ENCODE assay signal across 15 cellular contexts in genomic region chr4:155005395-155006087, GRCh38.
DNase-seq lines count a peak whose midpoint lies in the region; ATAC-seq and TF ChIP-seq lines count a peak whose summit lies in the region.
"Had no signal": no experiment of that assay in that cellular context is flagged by ENCODE, and none has a peak within 500 bp of the region (broad histone marks: within the 10 kb centered on the region; RNA-seq: fewer than 3 reads in every experiment).

No MANE protein-coding gene starts in this region.

- peaks cover 15% of the 10 kb centered on the region for H3K4me1 ChIP-seq in osteoblast (ENCODE audit: insufficient read depth, low read length)
- H3K4me1 ChIP-seq: testis had no signal

- TF ChIP-seq CTCF in osteoblast (IDR thresholded peaks at IDR 0.05; ENCODE audit: extremely low read depth, low read depth, low read length), result no peak
- no peak for TF ChIP-seq CTCF in type B pancreatic cell (conservative IDR thresholded peaks at IDR 0.05)

- ATAC-seq in HG03460 (IDR thresholded peaks at IDR 0.05; ENCODE audit: unreplicated experiment), result no peak

- H3K27ac Mint-ChIP-seq in type B pancreatic cell, result no peak overlapping the region
- H3K27ac Mint-ChIP-seq: activated naive CD4-positive, alpha-beta T cell treated with anti-CD3 and anti-CD28 coated beads, Interleukin-2, amount 50 U/mL, for 24 hours had no signal

- no peak overlapping the region for H3K4me3 ChIP-seq in osteoblast (ENCODE audit: insufficient read depth, low read length)
- H3K4me3 ChIP-seq: right lobe of liver, testis had no signal

- H3K4me2 ChIP-seq in osteoblast (ENCODE audit: insufficient read depth, low read length), result peak overlapping the region; percentile 76

- H2AFZ ChIP-seq in osteoblast (ENCODE audit: low read length), result peak overlapping the region; percentile 82

- no peaks in the 10 kb centered on the region for H3K9me3 ChIP-seq in osteoblast (ENCODE audit: low read depth, low read length)
- H3K9me3 ChIP-seq: right lobe of liver, testis had no signal

- H3K4me1 Mint-ChIP-seq in type B pancreatic cell (ENCODE audit: unreplicated experiment), result no peaks in the 10 kb centered on the region
- H3K4me1 Mint-ChIP-seq: activated naive CD4-positive, alpha-beta T cell treated with anti-CD3 and anti-CD28 coated beads, Interleukin-2, amount 50 U/mL, for 24 hours had no signal

- no peaks in the 10 kb centered on the region for H3K36me3 Mint-ChIP-seq in type B pancreatic cell
- H3K36me3 Mint-ChIP-seq: activated naive CD4-positive, alpha-beta T cell treated with anti-CD3 and anti-CD28 coated beads, Interleukin-2, amount 50 U/mL, for 24 hours had no signal

- no peaks in the 10 kb centered on the region for H3K36me3 ChIP-seq in osteoblast (ENCODE audit: insufficient read depth, low read length)
- H3K36me3 ChIP-seq: right lobe of liver had no signal

- peak overlapping the region; percentile 73 for H3K27ac ChIP-seq in osteoblast (ENCODE audit: low read depth, low read length)
- H3K27ac ChIP-seq: right lobe of liver had no signal

- DNase-seq in H4 (ENCODE audit: low spot score) (peak; percentile 79), SW480 (ENCODE audit: low spot score) (peak; percentile 3), fibroblast of gingiva (ENCODE audit: low read depth) (peak; percentile 54), osteoblast (ENCODE audit: insufficient read length, low spot score, missing footprints) (peak; percentile 85), SW 1271 (lab: John Stamatoyannopoulos, UW) (no peak), type B pancreatic cell (ENCODE audit: extremely low spot score, unreplicated experiment) (no peak), C1 segment of cervical spinal cord (lab: John Stamatoyannopoulos, UW) (no peak)
- DNase-seq: DMS79 treated with DMSO at 0.1 percent for 48 hours; glutamatergic neuron; right lobe of liver; stimulated activated CD4-positive, alpha-beta T cell treated with anti-CD3 and anti-CD28 coated beads, Interleukin-2, amount 100 ng/mL, for 24 hours; T-helper 2 cell; testis had no signal

- H3K27me3 Mint-ChIP-seq in type B pancreatic cell, result peaks cover 4% of the 10 kb centered on the region
- H3K27me3 Mint-ChIP-seq: activated naive CD4-positive, alpha-beta T cell treated with anti-CD3 and anti-CD28 coated beads, Interleukin-2, amount 50 U/mL, for 24 hours had no signal

- H3K27me3 ChIP-seq in osteoblast (ENCODE audit: insufficient read depth, low read length), result no peaks in the 10 kb centered on the region
- H3K27me3 ChIP-seq: right lobe of liver, testis had no signal

- no peaks in the 10 kb centered on the region for H3K9me3 Mint-ChIP-seq in type B pancreatic cell
- H3K9me3 Mint-ChIP-seq: activated naive CD4-positive, alpha-beta T cell treated with anti-CD3 and anti-CD28 coated beads, Interleukin-2, amount 50 U/mL, for 24 hours had no signal

- no peak overlapping the region for H3K4me3 Mint-ChIP-seq in type B pancreatic cell
- H3K4me3 Mint-ChIP-seq: activated naive CD4-positive, alpha-beta T cell treated with anti-CD3 and anti-CD28 coated beads, Interleukin-2, amount 50 U/mL, for 24 hours had no signal

- no peaks in the 10 kb centered on the region for H4K20me1 ChIP-seq in osteoblast (ENCODE audit: insufficient read depth, low read length)

- H3K79me2 ChIP-seq in osteoblast (ENCODE audit: insufficient read depth, low read length), result no peaks in the 10 kb centered on the region

Comparison
In these comparisons a context has a peak if more than half of its experiments do, and no peak if none do; other contexts are left out.
1. DNase-seq: peak in H4 (single experiment), SW480 (single experiment), fibroblast of gingiva (single experiment) and osteoblast (single experiment); none in SW 1271 (0 of 2), type B pancreatic cell (single experiment) and C1 segment of cervical spinal cord (0 of 14).